In genomic region chr16:68707341-68708152, GRCh38 we compare ENCODE assay signal across 9 cellular contexts. TPM values are rescaled to one million over a fixed set of nuclear protein-coding genes. Genes with fewer than 3 reads are reported as not detected.
A peak's percentile ranks its signal among the peaks of the same experiment; 100 is the strongest.
DNase-seq lines count a peak whose midpoint lies in the region; ATAC-seq and TF ChIP-seq lines count a peak whose summit lies in the region.
"Had no signal": no experiment of that assay in that cellular context is flagged by ENCODE, and none has a peak within 500 bp of the region (broad histone marks: within the 10 kb centered on the region; RNA-seq: fewer than 3 reads in every experiment).

No MANE protein-coding gene starts in this region.

- peak overlapping the region; percentile 63 for H3K14ac ChIP-seq in neuronal stem cell (ENCODE audit: low read length)

- TF ChIP-seq CTCF in OCI-LY3 (IDR thresholded peaks at IDR 0.05; ENCODE audit: low read depth, low read length), result no peak
- peak in 2 of 6 experiments; percentile 12 to 33 for TF ChIP-seq CTCF in esophagus squamous epithelium (IDR thresholded peaks at IDR 0.05)

- H3K4me1 ChIP-seq in OCI-LY3 (ENCODE audit: low read length) (peaks cover 75% of the 10 kb centered on the region), esophagus squamous epithelium (peaks cover 0 to 25% (median 5%) of the 10 kb centered on the region in 3 donors), neuronal stem cell (ENCODE audit: control insufficient read depth in 2 of 2, insufficient read depth in 1 of 2, low read depth in 1 of 2, low read length in 2 of 2) (peaks cover 2 to 11% of the 10 kb centered on the region in 2 donors)

- peak overlapping the region; percentile 28; the same call in 1 of the 2 replicates for H2AFZ ChIP-seq in OCI-LY3 (ENCODE audit: low read depth, low read length)
- H2AFZ ChIP-seq in neuronal stem cell (ENCODE audit: low read length), result peak overlapping the region; percentile 41

- H2BK120ac ChIP-seq in neuronal stem cell (ENCODE audit: low read depth, low read length), result peak overlapping the region; percentile 72

- H3K27ac ChIP-seq in OCI-LY3 (ENCODE audit: low read length), result peak overlapping the region; percentile 69
- peak overlapping the region; percentile 51 to 72 (median 70) for H3K27ac ChIP-seq in esophagus squamous epithelium
- H3K27ac ChIP-seq in neuronal stem cell (replicated peaks; ENCODE audit: low read length), result no peak overlapping the region
- H3K27ac ChIP-seq: thoracic aorta had no signal

- H4K8ac ChIP-seq in neuronal stem cell (ENCODE audit: low read depth, low read length), result peak overlapping the region; percentile 96

- H3K4me2 ChIP-seq in OCI-LY3 (ENCODE audit: low read length), result no peak overlapping the region
- no peak overlapping the region for H3K4me2 ChIP-seq in neuronal stem cell (ENCODE audit: insufficient read depth, low read length, poor library complexity, severe bottlenecking)

- H3K36me3 ChIP-seq in OCI-LY3 (replicated peaks; ENCODE audit: low read depth, low read length) (no peaks in the 10 kb centered on the region), esophagus squamous epithelium (no peaks in the 10 kb centered on the region), neuronal stem cell (replicated peaks in 1 of 2; ENCODE audit: control insufficient read depth in 2 of 2, insufficient read depth in 2 of 2, low read length in 2 of 2) (no peaks in the 10 kb centered on the region)
- H3K36me3 ChIP-seq: thoracic aorta had no signal

- H2BK15ac ChIP-seq in neuronal stem cell (ENCODE audit: low read length), result peak overlapping the region; percentile 88

- H2AK5ac ChIP-seq in neuronal stem cell (ENCODE audit: low read depth, low read length), result peak overlapping the region; percentile 74

- H3K4ac ChIP-seq in neuronal stem cell (ENCODE audit: low read length), result no peak overlapping the region

- H3K9me3 ChIP-seq in OCI-LY3 (ENCODE audit: insufficient read depth, low read length) (no peaks in the 10 kb centered on the region), esophagus squamous epithelium (no peaks in the 10 kb centered on the region), neuronal stem cell (replicated peaks in 1 of 2; ENCODE audit: control insufficient read depth in 2 of 2, insufficient read depth in 1 of 2, low read depth in 1 of 2, low read length in 2 of 2) (no peaks in the 10 kb centered on the region)
- H3K9me3 ChIP-seq: thoracic aorta had no signal

- DNase-seq in DMS79 treated with DMSO at 0.1 percent for 48 hours (lab: John Stamatoyannopoulos, UW), result peak; percentile 18
- no peak for DNase-seq in esophagus squamous epithelium (lab: John Stamatoyannopoulos, UW)
- DNase-seq in neuronal stem cell (ENCODE audit: low spot score), result peak; percentile 31
- DNase-seq in NCI-H128 (lab: John Stamatoyannopoulos, UW; ENCODE audit: unreplicated experiment), result no peak
- DNase-seq in NCI-H2029 treated with DMSO at 0.1 percent for 48 hours (lab: John Stamatoyannopoulos, UW), result no peak
- DNase-seq in cerebellar nuclear complex (lab: John Stamatoyannopoulos, UW), result no peak

- ATAC-seq in GM21390 (IDR thresholded peaks at IDR 0.05; ENCODE audit: unreplicated experiment), result no peak

- H2BK5ac ChIP-seq in neuronal stem cell (ENCODE audit: low read length), result peak overlapping the region; percentile 19

- H3K23ac ChIP-seq in neuronal stem cell (ENCODE audit: low read depth, low read length, poor library complexity), result no peak overlapping the region

- no peak overlapping the region for H4K91ac ChIP-seq in neuronal stem cell (ENCODE audit: low read depth, low read length, poor library complexity)

- H4K20me1 ChIP-seq in OCI-LY3 (ENCODE audit: insufficient read depth, low read length), result no peaks in the 10 kb centered on the region

- H3K4me3 ChIP-seq in OCI-LY3 (ENCODE audit: low read length) (no peak overlapping the region), esophagus squamous epithelium (no peak overlapping the region), neuronal stem cell (ENCODE audit: low read length in 2 of 2) (no peak overlapping the region)
- H3K4me3 ChIP-seq: thoracic aorta had no signal

- H3K9ac ChIP-seq in OCI-LY3 (ENCODE audit: low read length) (peak overlapping the region; percentile 40; the same call in 1 of the 2 replicates), neuronal stem cell (ENCODE audit: low read depth, low read length, poor library complexity) (no peak overlapping the region)

- no peaks in the 10 kb centered on the region for H3K79me2 ChIP-seq in OCI-LY3 (ENCODE audit: low read length)

- 43 to 60% methylated on average over 6 to 7 of the region's 27 CpGs for WGBS in esophagus squamous epithelium, 2 donors
- WGBS in neuronal stem cell (ENCODE audit: extremely low coverage in 2 of 2, insufficient read length in 2 of 2, insufficient replicate concordance in 1 of 2), 2 donors, result no CpG with 5 or more reads among the region's 27 CpGs

- H3K18ac ChIP-seq in neuronal stem cell (ENCODE audit: low read length), result peak overlapping the region; percentile 89

- intact Hi-C loops in esophagus squamous epithelium (cut with DNase I), result loop anchor here (10.0 kb wide), 3 partner anchors 97 to 417 kb away; partner anchors contain the start of gene ZFP90

- no peaks in the 10 kb centered on the region for H3K27me3 ChIP-seq in OCI-LY3 (ENCODE audit: low read depth, low read length)
- H3K27me3 ChIP-seq in esophagus squamous epithelium, result peaks cover 0 to 22% (median 0%) of the 10 kb centered on the region in 4 donors
- H3K27me3 ChIP-seq in neuronal stem cell (ENCODE audit: control insufficient read depth in 3 of 3, insufficient read depth in 3 of 3, low read depth in 1 of 3, low read length in 3 of 3), result peaks cover 0 to 6% (median 0%) of the 10 kb centered on the region in 3 experiments

- no peak for TF ChIP-seq POLR2A in esophagus squamous epithelium (IDR thresholded peaks at IDR 0.05)

- H3K79me1 ChIP-seq in neuronal stem cell (ENCODE audit: low read depth, low read length), result no peaks in the 10 kb centered on the region

- H2BK12ac ChIP-seq in neuronal stem cell (ENCODE audit: low read length), result peak overlapping the region; percentile 63

RNA-seq across cellular contexts. Expression of gene CDH1, which starts 29.5 kb away (rescaled TPM):
- total RNA-seq in esophagus squamous epithelium, result 100 to 1,000 TPM in 3 of 4 donors, 10 to 100 TPM in 1; 72.7 to 302 (median 160) TPM
- 0.13 TPM for polyA plus RNA-seq in neuronal stem cell (2013, experiment 1 of 2)
- 0.06 TPM for polyA plus RNA-seq in neuronal stem cell (2013, experiment 2 of 2)

Comparison
In these comparisons a context has a peak if more than half of its experiments do, and no peak if none do; other contexts are left out.
1. DNase-seq: peak in DMS79 treated with DMSO at 0.1 percent for 48 hours (single experiment) and neuronal stem cell (single experiment); none in esophagus squamous epithelium (single experiment), NCI-H128 (single experiment), NCI-H2029 treated with DMSO at 0.1 percent for 48 hours (single experiment) and cerebellar nuclear complex (0 of 2).